In genomic region chr12:121095544-121096198, GRCh38 we compare ENCODE assay signal across 8 cellular contexts. TPM values are rescaled to one million over a fixed set of nuclear protein-coding genes. Genes with fewer than 3 reads are reported as not detected.
DNase-seq lines count a peak whose midpoint lies in the region; ATAC-seq lines count a peak whose summit lies in the region.

No MANE protein-coding gene starts in this region.

- DNase-seq in Caki2 (ENCODE audit: low read depth) (peak; percentile 27), NCI-H2227 treated with DMSO at 0.1 percent for 48 hours (lab: John Stamatoyannopoulos, UW) (peak; percentile 80), cerebellar cortex (ENCODE audit: low spot score) (peak; percentile 64), kidney glomerular epithelial cell (lab: John Stamatoyannopoulos, UW) (peak; percentile 47)
- peak; percentile 72 for DNase-seq in activated CD4-positive, alpha-beta T cell treated with anti-CD3 and anti-CD28 coated beads for 1 hour
- peak; percentile 84 for DNase-seq in stimulated activated CD4-positive, alpha-beta T cell treated with anti-CD3 and anti-CD28 coated beads, Interleukin-15, amount 100 ng/mL, for 24 hours

- ATAC-seq in HG02759 (IDR thresholded peaks at IDR 0.05; ENCODE audit: unreplicated experiment) (peak; percentile 57), GM18517 (IDR thresholded peaks at IDR 0.05; ENCODE audit: unreplicated experiment) (no peak)

- in situ Hi-C loops in Caki2 (cut with HindIII; ENCODE audit: low pct_unique_long_range_greater_than_20kb, low sequenced_read_pairs): no loop called here

RNA-seq across cellular contexts. Expression of gene P2RX7, which starts 37.0 kb away (rescaled TPM):
- 0.93 and 1.2 TPM in 2 replicates for total RNA-seq in Caki2 (2014; rRNA removed; shearing (Covaris generic); ENCODE audit: low replicate concordance)

RNA-seq across cellular contexts. Expression of gene OASL, which starts 56.6 kb away (rescaled TPM):
- total RNA-seq in Caki2 (2014; rRNA removed; shearing (Covaris generic); ENCODE audit: low replicate concordance): 28.3 and 30.3 TPM in 2 replicates

Comparison
In these comparisons a context has a peak if more than half of its experiments do, and no peak if none do; other contexts are left out.
1. DNase-seq: peak in every context shown above with its lines; median percentile 84 in stimulated activated CD4-positive, alpha-beta T cell treated with anti-CD3 and anti-CD28 coated beads, Interleukin-15, amount 100 ng/mL, for 24 hours; 80 in NCI-H2227 treated with DMSO at 0.1 percent for 48 hours; 72 in activated CD4-positive, alpha-beta T cell treated with anti-CD3 and anti-CD28 coated beads for 1 hour; 64 in cerebellar cortex; 47 in kidney glomerular epithelial cell; 27 in Caki2.